9 cellular contexts compared by ENCODE assay signal in genomic region chr5:180808461-180809000, GRCh38. TPM values are rescaled to one million over a fixed set of nuclear protein-coding genes. Genes with fewer than 3 reads are reported as not detected.
DNase-seq lines count a peak whose midpoint lies in the region; ATAC-seq and TF ChIP-seq lines count a peak whose summit lies in the region.
"Had no signal": no experiment of that assay in that cellular context is flagged by ENCODE, and none has a peak within 500 bp of the region (broad histone marks: within the 10 kb centered on the region; RNA-seq: fewer than 3 reads in every experiment).

No MANE protein-coding gene starts in this region.

- H3K36me3 ChIP-seq in ACC112 (ENCODE audit: insufficient read depth, low read length) (no peaks in the 10 kb centered on the region), mammary epithelial cell (ENCODE audit: insufficient read depth, low read length) (no peaks in the 10 kb centered on the region)
- H3K36me3 ChIP-seq: SJCRH30 had no signal

- BruUV-seq in mammary epithelial cell (replicated peaks; lab: Mats Ljungman, UMichigan), result no TSS peak

- H2AFZ ChIP-seq in ACC112 (ENCODE audit: low read length, unreplicated experiment) (no peak overlapping the region), mammary epithelial cell (ENCODE audit: low read depth, low read length) (no peak overlapping the region)

- WGBS in mammary epithelial cell (ENCODE audit: low coverage, missing lambda C conversion rate), result 72% methylated on average over 4 of the region's 5 CpGs

- no peaks in the 10 kb centered on the region for H3K27me3 ChIP-seq in ACC112 (ENCODE audit: insufficient read depth, low read length)
- H3K27me3 ChIP-seq in mammary epithelial cell (ENCODE audit: insufficient read depth, low read length), result no peaks in the 10 kb centered on the region
- H3K27me3 ChIP-seq: SJCRH30 had no signal

- TF ChIP-seq CTCF in mammary epithelial cell (conservative IDR thresholded peaks at IDR 0.05 in 1 of 2, IDR thresholded peaks at IDR 0.05 in 1 of 2; ENCODE audit: extremely low read depth in 1 of 2, insufficient read depth in 1 of 2, low read depth in 1 of 2, low read length in 2 of 2), result no peak

- peak overlapping the region; percentile 89 to 100 (median 99) for H3K27ac Mint-ChIP-seq in IgD-negative memory B cell
- H3K27ac Mint-ChIP-seq in naive B cell, result peak overlapping the region; percentile 63 to 97 (median 88)

- ATAC-seq in naive B cell (ENCODE audit: low read depth in 2 of 2) (no peak), sciatic nerve (no peak), GM21619 (IDR thresholded peaks at IDR 0.05; ENCODE audit: unreplicated experiment) (no peak)

- no peaks in the 10 kb centered on the region for H4K20me1 ChIP-seq in mammary epithelial cell (ENCODE audit: insufficient read depth, low read length)

- peaks cover 52 to 63% (median 60%) of the 10 kb centered on the region in 3 donors for H3K4me1 Mint-ChIP-seq in IgD-negative memory B cell
- peaks cover 60 to 86% (median 78%) of the 10 kb centered on the region in 3 donors for H3K4me1 Mint-ChIP-seq in naive B cell

- peak overlapping the region; percentile 74 to 97 (median 94) for H3K4me3 Mint-ChIP-seq in IgD-negative memory B cell
- H3K4me3 Mint-ChIP-seq in naive B cell, result peak overlapping the region; percentile 74 to 99 (median 97)

- no peak overlapping the region for H3K9ac ChIP-seq in mammary epithelial cell (ENCODE audit: insufficient read depth, low read length)

- DNase-seq in mammary epithelial cell (peak; percentile 40), naive B cell (no peak), NCI-H774 (lab: John Stamatoyannopoulos, UW) (no peak), SKM-1 (lab: John Stamatoyannopoulos, UW; ENCODE audit: unreplicated experiment) (no peak), sciatic nerve (ENCODE audit: low spot score) (no peak)
- DNase-seq: SJCRH30 had no signal

- H3K79me2 ChIP-seq in ACC112 (ENCODE audit: control insufficient read depth, insufficient read depth, low read length, unreplicated experiment), result peaks cover 45% of the 10 kb centered on the region
- H3K79me2 ChIP-seq in mammary epithelial cell (ENCODE audit: insufficient read depth, low read length), result peaks cover 47% of the 10 kb centered on the region

- in situ Hi-C loops in mammary epithelial cell (cut with MboI; ENCODE audit: low sequenced_read_pairs in 2 of 2), result no loop called here

- H3K4me1 ChIP-seq in ACC112 (ENCODE audit: control insufficient read depth, insufficient read depth, low read length, unreplicated experiment) (peaks cover 39% of the 10 kb centered on the region), mammary epithelial cell (ENCODE audit: insufficient read depth, low read length) (peaks cover 57% of the 10 kb centered on the region)

- H3K36me3 Mint-ChIP-seq in IgD-negative memory B cell, result no peaks in the 10 kb centered on the region
- peaks cover 0 to 5% of the 10 kb centered on the region in 2 donors for H3K36me3 Mint-ChIP-seq in naive B cell

- peak overlapping the region; percentile 33; the same call in 1 of the 2 replicates for H3K27ac ChIP-seq in ACC112 (ENCODE audit: low read depth, low read length)
- H3K27ac ChIP-seq in mammary epithelial cell (ENCODE audit: insufficient read depth, low read depth, low read length), result no peak overlapping the region

- H3K9me3 Mint-ChIP-seq in IgD-negative memory B cell (no peaks in the 10 kb centered on the region), naive B cell (peaks cover 0 to 4% (median 0%) of the 10 kb centered on the region in 7 donors)

- H3K27me3 Mint-ChIP-seq in IgD-negative memory B cell (no peaks in the 10 kb centered on the region), naive B cell (no peaks in the 10 kb centered on the region)

- H3K4me3 ChIP-seq in ACC112 (ENCODE audit: low read depth, low read length) (peak overlapping the region; percentile 78), mammary epithelial cell (replicated peaks in 1 of 3; ENCODE audit: insufficient read depth in 1 of 3, low read depth in 2 of 3, low read length in 3 of 3) (peak overlapping the region in 2 of 3 experiments; percentile 10 to 71)

- no peaks in the 10 kb centered on the region for H3K9me3 ChIP-seq in mammary epithelial cell (replicated peaks; ENCODE audit: insufficient read depth, low read length)
- H3K9me3 ChIP-seq: SJCRH30 had no signal

- CTCF ChIA-PET in mammary epithelial cell (lab: Charles Lee; ENCODE audit: low non-redundant PET), result no interaction called here

- dilution Hi-C loops in mammary epithelial cell (cut with HindIII; ENCODE audit: low sequenced_read_pairs), result no loop called here

- intact Hi-C loops in mammary epithelial cell (cut with micrococcal nuclease) (no loop called here), sciatic nerve (cut with DNase I) (no loop called here)

- H3K4me2 ChIP-seq in mammary epithelial cell (ENCODE audit: insufficient read depth, low read depth, low read length), result peak overlapping the region; percentile 96

RNA-seq across cellular contexts. Expression of gene MGAT1, which starts 5.9 kb away (rescaled TPM):
- polyA plus RNA-seq in IgD-negative memory B cell (101 TPM), mammary epithelial cell (134 TPM), naive B cell (ENCODE audit: low read depth in 6 of 6) (100 to 1,000 TPM in 2 of 6 donors, 10 to 100 TPM in 4; 71.9 to 121 (median 84.2) TPM)
- total RNA-seq in mammary epithelial cell (100 to 1,000 TPM in 1 of 2 donors, 10 to 100 TPM in 1; 91.4 to 177 TPM), sciatic nerve (131 TPM)
- polyA minus RNA-seq in mammary epithelial cell, result 122 TPM

RNA-seq across cellular contexts. Expression of gene ZFP62, which starts 52.5 kb away (rescaled TPM):
- polyA plus RNA-seq in IgD-negative memory B cell (22.1 TPM), mammary epithelial cell (6.7 TPM), naive B cell (ENCODE audit: low read depth in 6 of 6) (10 to 100 TPM; 12.1 to 26.5 (median 22.5) TPM)
- total RNA-seq in mammary epithelial cell (10 to 100 TPM; 17.2 to 17.5 TPM), sciatic nerve (29.9 TPM)
- polyA minus RNA-seq in mammary epithelial cell, result 40.5 TPM
